2 cellular contexts compared by ENCODE assay signal in genomic region chr12:10750385-10750727, GRCh38.
TF ChIP-seq lines count a peak whose summit lies in the region.

No MANE protein-coding gene starts in this region.

TF ChIP-seq in SK-N-SH, 30 proteins besides CTCF, POLR2A, EP300 and RAD21 (continued from another document):
- TF ChIP-seq EZH2phosphoT487 (IDR thresholded peaks at IDR 0.05; ENCODE audit: borderline replicate concordance, low read depth) (no peak), JUND (IDR thresholded peaks at IDR 0.05) (no peak), TAF1 (IDR thresholded peaks at IDR 0.05; ENCODE audit: borderline replicate concordance, low read depth, low read length) (no peak), GATA2 (CRISPR knock-in tag; IDR thresholded peaks at IDR 0.05) (no peak), PBX3 (IDR thresholded peaks at IDR 0.05) (no peak)

TF ChIP-seq in SK-N-SH treated with all-trans-retinoic acid at 6 μM for 48 hours, 23 proteins besides CTCF, POLR2A, EP300 and RAD21 (continued from another document):
- TF ChIP-seq SNAI2 (CRISPR knock-in tag; IDR thresholded peaks at IDR 0.05) (no peak), TCF4 (CRISPR knock-in tag; IDR thresholded peaks at IDR 0.05; ENCODE audit: borderline replicate concordance) (no peak), ZNF70 (CRISPR knock-in tag; IDR thresholded peaks at IDR 0.05) (no peak), TOX (CRISPR knock-in tag; IDR thresholded peaks at IDR 0.05; ENCODE audit: borderline replicate concordance) (no peak), ZFP3 (CRISPR knock-in tag; IDR thresholded peaks at IDR 0.05) (no peak), ZNF565 (CRISPR knock-in tag; conservative IDR thresholded peaks at IDR 0.05; ENCODE audit: low read depth) (no peak), CSDC2 (CRISPR knock-in tag; IDR thresholded peaks at IDR 0.05) (no peak), PATZ1 (CRISPR knock-in tag; IDR thresholded peaks at IDR 0.05; ENCODE audit: borderline replicate concordance) (no peak), ESRRG (CRISPR knock-in tag; IDR thresholded peaks at IDR 0.05) (no peak), GLIS3 (CRISPR knock-in tag; IDR thresholded peaks at IDR 0.05) (no peak), PPARA (CRISPR knock-in tag; IDR thresholded peaks at IDR 0.05; ENCODE audit: borderline replicate concordance) (no peak)
